18 cellular contexts compared by ENCODE assay signal in genomic region chr12:125105600-125105999, GRCh38. TPM values are rescaled to one million over a fixed set of nuclear protein-coding genes. Genes with fewer than 3 reads are reported as not detected.
DNase-seq lines count a peak whose midpoint lies in the region; FAIRE-seq and TF ChIP-seq lines count a peak whose summit lies in the region.
"Had no signal": no experiment of that assay in that cellular context is flagged by ENCODE, and none has a peak within 500 bp of the region (broad histone marks: within the 10 kb centered on the region; RNA-seq: fewer than 3 reads in every experiment).

No MANE protein-coding gene starts in this region.

- peaks cover 4% of the 10 kb centered on the region; the same call in 1 of the 2 replicates for H3K4me1 Mint-ChIP-seq in HFFc6 (ENCODE audit: low read depth)

- CTCF ChIA-PET in HEK293 (lab: Yijun Ruan, JAX) (no interaction called here), endothelial cell of umbilical vein (lab: Charles Lee) (no interaction called here)

- no peaks in the 10 kb centered on the region for H3K79me2 ChIP-seq in endothelial cell of umbilical vein (ENCODE audit: control insufficient read depth, insufficient read depth, low read length)

- no peaks in the 10 kb centered on the region; a peak in 1 of 22 replicates for H4K20me1 ChIP-seq in BLaER1 treated with 17β-estradiol and CSF1 and Interleukin-3, amounts not matched to agents 10 nM and 100 nM
- no peaks in the 10 kb centered on the region for H4K20me1 ChIP-seq in endothelial cell of umbilical vein (replicated peaks; ENCODE audit: control insufficient read depth, extremely low read depth, insufficient read depth, low read length)

- no peaks in the 10 kb centered on the region; the same call in none of the 2 replicates for H3K27me3 Mint-ChIP-seq in HFFc6 (ENCODE audit: insufficient read depth)

- H3K9me3 Mint-ChIP-seq in HFFc6: no peaks in the 10 kb centered on the region

- peak; percentile 15 for FAIRE-seq in endothelial cell of umbilical vein (lab: Jason Lieb, UNC)
- FAIRE-seq: H54, HTR-8/SVneo, RCC 7860 had no signal

- peaks cover 23% of the 10 kb centered on the region for H3K36me3 Mint-ChIP-seq in HFFc6 (ENCODE audit: low read depth)

- no peaks in the 10 kb centered on the region for H3K9me3 ChIP-seq in BLaER1 treated with 17β-estradiol and CSF1 and Interleukin-3, amounts not matched to agents 10 nM and 100 nM (replicated peaks in 1 of 11)
- H3K9me3 ChIP-seq in HEK293 (ENCODE audit: control insufficient read depth, insufficient read depth, low read depth, low read length) (no peaks in the 10 kb centered on the region), endothelial cell of umbilical vein (replicated peaks; ENCODE audit: control insufficient read depth, insufficient read depth, low read length) (no peaks in the 10 kb centered on the region)

- peaks cover 26 to 85% (median 49%) of the 10 kb centered on the region in 11 experiments for H3K36me3 ChIP-seq in BLaER1 treated with 17β-estradiol and CSF1 and Interleukin-3, amounts not matched to agents 10 nM and 100 nM
- H3K36me3 ChIP-seq in HEK293 (ENCODE audit: control insufficient read depth in 2 of 2, insufficient read depth in 1 of 2, low read length in 2 of 2) (peaks cover 3 to 53% of the 10 kb centered on the region in 2 experiments; a peak in 1 of 3 replicates), endothelial cell of umbilical vein (ENCODE audit: control insufficient read depth in 2 of 2, extremely low read depth in 1 of 2, insufficient read depth in 2 of 2, low read length in 2 of 2) (peaks cover 8 to 14% of the 10 kb centered on the region in 2 experiments)

- H2AFZ ChIP-seq in endothelial cell of umbilical vein (ENCODE audit: low read depth, low read length): no peak overlapping the region

- no peaks in the 10 kb centered on the region for H3K27me3 ChIP-seq in BLaER1 treated with 17β-estradiol and CSF1 and Interleukin-3, amounts not matched to agents 10 nM and 100 nM
- no peaks in the 10 kb centered on the region for H3K27me3 ChIP-seq in endothelial cell of umbilical vein (ENCODE audit: control insufficient read depth in 2 of 2, insufficient read depth in 2 of 2, low read length in 2 of 2)

- TF ChIP-seq POLR2A in endothelial cell of umbilical vein (IDR thresholded peaks at IDR 0.05; ENCODE audit: low read depth, low read length): no peak

- peaks cover 10 to 58% (median 42%) of the 10 kb centered on the region in 10 experiments; a peak in 17 of 20 replicates for H3K4me1 ChIP-seq in BLaER1 treated with 17β-estradiol and CSF1 and Interleukin-3, amounts not matched to agents 10 nM and 100 nM
- H3K4me1 ChIP-seq in HEK293 (ENCODE audit: control insufficient read depth, insufficient read depth, low read length): 0 out of 2 replicates have a peak, but pooled peaks cover 3% of the 10 kb centered on the region
- no peaks in the 10 kb centered on the region for H3K4me1 ChIP-seq in endothelial cell of umbilical vein (ENCODE audit: control insufficient read depth, extremely low read depth, insufficient read depth, low read length)

- H3K9me1 ChIP-seq in endothelial cell of umbilical vein (replicated peaks; ENCODE audit: control insufficient read depth, extremely low read depth, insufficient read depth, low read length): no peaks in the 10 kb centered on the region

- no TSS peak for BruUV-seq in endothelial cell of umbilical vein (replicated peaks; lab: Mats Ljungman, UMichigan)

- no peak for TF ChIP-seq CTCF in HEK293 (tag by site-specific recombination; IDR thresholded peaks at IDR 0.05)
- TF ChIP-seq CTCF in endothelial cell of umbilical vein (IDR thresholded peaks at IDR 0.05; ENCODE audit: extremely low read depth in 1 of 2, insufficient read depth in 1 of 2, low read depth in 1 of 2, low read length in 2 of 2): no peak
- TF ChIP-seq CTCF in coronary artery (IDR thresholded peaks at IDR 0.05): no peak
- no peak for TF ChIP-seq CTCF in HFFc6 (IDR thresholded peaks at IDR 0.05)

- H3K4me2 ChIP-seq in BLaER1 treated with 17β-estradiol and CSF1 and Interleukin-3, amounts not matched to agents 10 nM and 100 nM: peak overlapping the region in 9 of 11 experiments; percentile 51 to 97 (median 82); a peak in 19 of 22 replicates
- no peak overlapping the region for H3K4me2 ChIP-seq in endothelial cell of umbilical vein (ENCODE audit: insufficient read depth, low read length)

- intact Hi-C loops in endothelial cell of umbilical vein (cut with micrococcal nuclease): no loop called here

- dilution Hi-C loops in endothelial cell of umbilical vein (cut with MboI; ENCODE audit: extremely low pct_ligation_motif_present, low sequenced_read_pairs): no loop called here

- peak overlapping the region in 2 of 10 experiments; percentile 25; a peak in 2 of 20 replicates for H3K4me3 ChIP-seq in BLaER1 treated with 17β-estradiol and CSF1 and Interleukin-3, amounts not matched to agents 10 nM and 100 nM
- H3K4me3 ChIP-seq in HEK293 (ENCODE audit: low read depth, low read length): no peak overlapping the region
- no peak overlapping the region for H3K4me3 ChIP-seq in endothelial cell of umbilical vein (replicated peaks in 1 of 3; ENCODE audit: insufficient read depth in 1 of 3, low read depth in 1 of 3, low read length in 3 of 3)
- no peak overlapping the region for H3K4me3 ChIP-seq in coronary artery

- POLR2A ChIA-PET in HEK293 (lab: Yijun Ruan, JAX): no interaction called here
- POLR2A ChIA-PET in endothelial cell of umbilical vein (lab: Charles Lee): no interaction called here

- peak overlapping the region in 4 of 11 experiments; percentile 5 to 61 (median 32); a peak in 6 of 22 replicates for H3K27ac ChIP-seq in BLaER1 treated with 17β-estradiol and CSF1 and Interleukin-3, amounts not matched to agents 10 nM and 100 nM
- H3K27ac ChIP-seq in HEK293 (ENCODE audit: extremely low read depth, low read depth, low read length): no peak overlapping the region
- H3K27ac ChIP-seq in endothelial cell of umbilical vein (ENCODE audit: insufficient read depth, low read depth, low read length): no peak overlapping the region
- no peak overlapping the region for H3K27ac ChIP-seq in coronary artery
- H3K27ac ChIP-seq: C4-2B had no signal

- peak overlapping the region in 2 of 11 experiments; percentile 50 to 52; a peak in 4 of 22 replicates for H3K9ac ChIP-seq in BLaER1 treated with 17β-estradiol and CSF1 and Interleukin-3, amounts not matched to agents 10 nM and 100 nM
- H3K9ac ChIP-seq in endothelial cell of umbilical vein (replicated peaks; ENCODE audit: extremely low read depth, insufficient read depth, low read length): no peak overlapping the region

- H3K27ac Mint-ChIP-seq in HFFc6: no peak overlapping the region

- DNase-seq in NCI-H345 (lab: John Stamatoyannopoulos, UW) (peak; percentile 17), endothelial cell of umbilical vein (ENCODE audit: low read depth, low spot score) (no peak), coronary artery (ENCODE audit: low spot score) (no peak), HFFc6 (no peak), NCI-H2029 treated with DMSO at 0.1 percent for 48 hours (lab: John Stamatoyannopoulos, UW) (no peak)
- DNase-seq: DMS79 treated with DMSO at 0.1 percent for 48 hours, IMR-90, NCI-H187, NCI-H226, NCI-H526, SW 1271, T-helper 2 cell had no signal

- no peak overlapping the region for H3K4me3 Mint-ChIP-seq in HFFc6

TF ChIP-seq in HEK293, 187 proteins besides CTCF, POLR2A, EP300 and RAD21:
- peak; percentile 49 for TF ChIP-seq ZIC2 (tag by site-specific recombination; IDR thresholded peaks at IDR 0.05)
- TF ChIP-seq ZNF324 (tag by site-specific recombination; IDR thresholded peaks at IDR 0.05): no peak

TF ChIP-seq in endothelial cell of umbilical vein, 7 proteins besides CTCF, POLR2A, EP300 and RAD21:
- TF ChIP-seq EZH2 (IDR thresholded peaks at IDR 0.05; ENCODE audit: borderline replicate concordance, low read depth, low read length, severe bottlenecking): no peak

RNA-seq across cellular contexts. Expression of gene AACS, which starts 40.4 kb away (rescaled TPM):
- 40.3 and 44.7 TPM in 2 replicates for total RNA-seq in endothelial cell of umbilical vein
- 30.6 and 34.7 TPM in 2 replicates for polyA plus RNA-seq in endothelial cell of umbilical vein
- 28.0 and 28.4 TPM in 2 replicates for polyA plus RNA-seq in endothelial cell of umbilical vein (2011; cell fraction: cytosol; rRNA removed)
- polyA plus RNA-seq in endothelial cell of umbilical vein (2011; cell fraction: nucleus; rRNA removed): 45.8 and 54.2 TPM in 2 replicates
- 20.4 and 29.5 TPM in 2 replicates for polyA plus RNA-seq in endothelial cell of umbilical vein (2012)
- 45.7 and 67.1 TPM in 2 replicates for polyA minus RNA-seq in endothelial cell of umbilical vein
- 17.4 TPM for polyA minus RNA-seq in endothelial cell of umbilical vein (2011; cell fraction: cytosol; rRNA and poly(A)+ RNA removed)
- 21.6 and 25.7 TPM in 2 replicates for polyA minus RNA-seq in endothelial cell of umbilical vein (2011; cell fraction: nucleus; rRNA and poly(A)+ RNA removed)
- 10 to 100 TPM; 21.6 to 29.5 (median 24.2) TPM for total RNA-seq in HFFc6 (2021; fragmentation: NEBNext Ultra II Directional; extraction: Animal tissue kit (Norgen Biotek cat#: 25700))
